ENCODE assay signal across 8 cellular contexts in the genomic region with DNA sequence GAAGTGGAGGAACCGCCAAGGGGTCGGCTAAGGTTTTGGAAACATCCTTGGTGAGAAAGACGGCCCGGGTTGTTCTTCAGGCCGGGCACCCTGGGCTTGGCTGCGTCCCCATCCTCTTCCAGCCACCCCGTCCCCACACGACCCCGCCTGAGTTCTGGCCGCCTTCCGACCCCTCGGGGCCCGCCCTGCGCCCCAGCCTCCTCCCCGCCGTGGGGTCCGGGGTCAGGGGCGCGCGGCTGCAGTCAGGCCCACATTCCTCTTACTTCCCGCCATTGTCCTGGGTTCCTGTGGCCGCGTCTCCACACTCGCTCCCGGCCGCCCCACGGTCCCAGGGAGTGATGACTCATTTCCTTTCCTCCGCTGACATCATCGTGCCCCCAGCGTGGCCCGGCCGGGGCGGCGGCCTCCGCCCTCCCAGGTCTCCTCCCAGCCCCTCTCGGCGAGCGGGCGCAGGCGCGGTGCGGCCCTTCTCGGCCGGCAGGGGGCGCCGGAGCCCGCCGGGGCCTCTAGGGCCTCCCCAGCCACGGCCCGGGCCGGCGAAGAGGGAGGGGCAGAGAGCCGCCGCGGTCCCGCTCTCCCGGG. TPM values are rescaled to one million over a fixed set of nuclear protein-coding genes. Genes with fewer than 3 reads are reported as not detected.
DNase-seq lines count a peak whose midpoint lies in the region; ATAC-seq and TF ChIP-seq lines count a peak whose summit lies in the region.

No MANE protein-coding gene starts in this region.

- H3K79me1 ChIP-seq in neuronal stem cell (ENCODE audit: low read depth, low read length), result no peaks in the 10 kb centered on the region

- peak overlapping the region; percentile 98 for H3K23ac ChIP-seq in neuronal stem cell (ENCODE audit: low read depth, low read length, poor library complexity)

- peak; percentile 100 for TF ChIP-seq CTCF in foreskin keratinocyte (conservative IDR thresholded peaks at IDR 0.05)

- WGBS in neuronal stem cell (ENCODE audit: extremely low coverage in 2 of 2, insufficient read length in 2 of 2, insufficient replicate concordance in 1 of 2), 2 donors, result no CpG with 5 or more reads among the region's 57 CpGs

- peak overlapping the region; percentile 65 for H3K27ac ChIP-seq in foreskin keratinocyte
- H3K27ac ChIP-seq in neuronal stem cell (replicated peaks; ENCODE audit: low read length), result no peak overlapping the region
- H3K27ac ChIP-seq in subcutaneous abdominal adipose tissue (ENCODE audit: low read depth, low read length), result peak overlapping the region; percentile 95

- H3K4me2 ChIP-seq in neuronal stem cell (ENCODE audit: insufficient read depth, low read length, poor library complexity, severe bottlenecking), result peak overlapping the region; percentile 71

- peak; percentile 85 for ATAC-seq in foreskin keratinocyte

- peak overlapping the region; percentile 99 for H3K18ac ChIP-seq in neuronal stem cell (ENCODE audit: low read length)

- H3K36me3 ChIP-seq in neuronal stem cell (replicated peaks in 1 of 2; ENCODE audit: control insufficient read depth in 2 of 2, insufficient read depth in 2 of 2, low read length in 2 of 2), result peaks cover 0 to 28% of the 10 kb centered on the region in 2 donors
- H3K36me3 ChIP-seq in subcutaneous abdominal adipose tissue (ENCODE audit: control insufficient read depth in 5 of 5, insufficient read depth in 5 of 5, low read length in 5 of 5), result no peaks in the 10 kb centered on the region

- no peak overlapping the region for H4K8ac ChIP-seq in neuronal stem cell (ENCODE audit: low read depth, low read length)

- H2BK120ac ChIP-seq in neuronal stem cell (ENCODE audit: low read depth, low read length), result no peak overlapping the region

- H2BK12ac ChIP-seq in neuronal stem cell (ENCODE audit: low read length), result no peak overlapping the region

- H3K4me1 ChIP-seq in foreskin keratinocyte (peaks cover 1% of the 10 kb centered on the region), neuronal stem cell (ENCODE audit: control insufficient read depth in 2 of 2, insufficient read depth in 1 of 2, low read depth in 1 of 2, low read length in 2 of 2) (peaks cover 0 to 10% of the 10 kb centered on the region in 2 donors), subcutaneous abdominal adipose tissue (ENCODE audit: control insufficient read depth in 5 of 5, insufficient read depth in 5 of 5, low read length in 5 of 5) (peaks cover 2 to 28% (median 16%) of the 10 kb centered on the region in 5 donors)

- H3K27me3 ChIP-seq in foreskin keratinocyte (no peaks in the 10 kb centered on the region), neuronal stem cell (ENCODE audit: control insufficient read depth in 3 of 3, insufficient read depth in 3 of 3, low read depth in 1 of 3, low read length in 3 of 3) (no peaks in the 10 kb centered on the region), subcutaneous abdominal adipose tissue (ENCODE audit: control insufficient read depth in 5 of 5, insufficient read depth in 4 of 5, low read length in 5 of 5) (no peaks in the 10 kb centered on the region)

- no peak overlapping the region for H2BK5ac ChIP-seq in neuronal stem cell (ENCODE audit: low read length)

- H2AFZ ChIP-seq in neuronal stem cell (ENCODE audit: low read length), result peak overlapping the region; percentile 98

- H3K4ac ChIP-seq in neuronal stem cell (ENCODE audit: low read length), result peak overlapping the region; percentile 99

- DNase-seq in ELR (ENCODE audit: low read depth) (peak; percentile 97), GOT3 (lab: John Stamatoyannopoulos, UW) (peak; percentile 72), LHCN-M2 (ENCODE audit: low read depth) (peak; percentile 93), foreskin keratinocyte (peak; percentile 47 to 75), neuronal stem cell (ENCODE audit: low spot score) (peak; percentile 90)
- peak; percentile 78 for DNase-seq in activated gamma-delta T cell treated with anti-CD3 and anti-CD28 coated beads, Interleukin-2, amount 50 U/mL, for 16 hours (ENCODE audit: low read depth)

- H3K4me3 ChIP-seq in neuronal stem cell (ENCODE audit: low read length in 2 of 2), result peak overlapping the region; percentile 68 to 82
- H3K4me3 ChIP-seq in subcutaneous abdominal adipose tissue (ENCODE audit: low read depth in 1 of 5, low read length in 5 of 5), result peak overlapping the region; percentile 57 to 75 (median 63)

- H3K14ac ChIP-seq in neuronal stem cell (ENCODE audit: low read length), result no peak overlapping the region

- peak overlapping the region; percentile 82 for H2BK15ac ChIP-seq in neuronal stem cell (ENCODE audit: low read length)

- H3K9me3 ChIP-seq in neuronal stem cell (replicated peaks in 1 of 2; ENCODE audit: control insufficient read depth in 2 of 2, insufficient read depth in 1 of 2, low read depth in 1 of 2, low read length in 2 of 2), result peaks cover 2 to 21% of the 10 kb centered on the region in 2 donors
- peaks cover 0 to 4% (median 0%) of the 10 kb centered on the region in 5 donors for H3K9me3 ChIP-seq in subcutaneous abdominal adipose tissue (ENCODE audit: control insufficient read depth in 5 of 5, low read length in 5 of 5)

- H3K9ac ChIP-seq in neuronal stem cell (ENCODE audit: low read depth, low read length, poor library complexity) (peak overlapping the region; percentile 95), subcutaneous abdominal adipose tissue (ENCODE audit: low read length in 5 of 5) (peak overlapping the region; percentile 76 to 86 (median 81))

- H2AK5ac ChIP-seq in neuronal stem cell (ENCODE audit: low read depth, low read length), result peak overlapping the region; percentile 79

- no peak overlapping the region for H4K91ac ChIP-seq in neuronal stem cell (ENCODE audit: low read depth, low read length, poor library complexity)

- peak; percentile 84 for TF ChIP-seq POLR2A in Raji (IDR thresholded peaks at IDR 0.05; ENCODE audit: insufficient read depth, low read depth, low read length)

RNA-seq across cellular contexts. Expression of a gene that starts 59.6 kb away (rescaled TPM):
- total RNA-seq in LHCN-M2 (2014; rRNA removed), result 75.1 and 82.6 TPM in 2 replicates
- polyA plus RNA-seq in LHCN-M2 (2012), result 21.3 TPM
- total RNA-seq in foreskin keratinocyte, result 41.5 and 44.3 TPM in 2 replicates
- 11.6 and 14.1 TPM in 2 replicates for polyA plus RNA-seq in foreskin keratinocyte
- 142 TPM for polyA plus RNA-seq in neuronal stem cell (2013, experiment 1 of 2)
- polyA plus RNA-seq in neuronal stem cell (2013, experiment 2 of 2), result 142 TPM
